ENCODE assay signal across 1 cellular context in the genomic region with DNA sequence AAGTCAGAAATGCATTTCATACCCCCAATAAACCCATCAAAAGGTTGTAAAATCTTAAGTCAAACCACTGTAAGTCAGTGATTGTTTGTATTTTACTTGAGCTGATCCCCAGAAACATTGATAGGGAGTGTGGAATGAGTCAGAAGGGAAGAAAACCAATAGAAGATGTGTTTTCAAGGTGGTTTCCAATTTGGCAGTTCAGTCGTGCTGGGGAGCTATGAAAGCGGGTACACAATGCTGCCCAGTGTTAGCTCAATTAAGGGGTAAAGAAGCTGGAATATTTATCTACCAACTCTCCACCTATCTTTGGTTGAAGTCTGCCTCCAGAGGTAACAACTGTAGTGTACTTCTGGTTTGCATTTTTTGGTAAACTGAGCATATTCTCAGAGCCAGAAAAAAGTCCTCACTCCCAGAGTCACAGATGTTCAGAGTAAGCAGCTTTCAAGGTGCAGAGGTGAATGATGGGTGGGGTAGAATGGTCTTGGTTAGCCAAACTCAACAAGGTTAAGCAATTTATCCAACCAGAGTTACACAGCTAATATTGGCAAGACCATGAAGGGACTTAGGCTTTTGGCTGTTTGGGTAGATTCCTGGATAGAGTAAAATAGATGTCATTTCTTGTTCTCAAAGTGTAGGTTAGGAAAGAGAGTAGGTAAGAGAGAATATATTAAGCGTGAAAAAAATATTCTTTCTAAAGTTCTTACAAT.
TF ChIP-seq lines count a peak whose summit lies in the region.

No MANE protein-coding gene starts in this region.

TF ChIP-seq in GM12878, 131 proteins besides CTCF, POLR2A, EP300 and RAD21 (continued from another document and continues in another):
- TF ChIP-seq, protein P1, sequence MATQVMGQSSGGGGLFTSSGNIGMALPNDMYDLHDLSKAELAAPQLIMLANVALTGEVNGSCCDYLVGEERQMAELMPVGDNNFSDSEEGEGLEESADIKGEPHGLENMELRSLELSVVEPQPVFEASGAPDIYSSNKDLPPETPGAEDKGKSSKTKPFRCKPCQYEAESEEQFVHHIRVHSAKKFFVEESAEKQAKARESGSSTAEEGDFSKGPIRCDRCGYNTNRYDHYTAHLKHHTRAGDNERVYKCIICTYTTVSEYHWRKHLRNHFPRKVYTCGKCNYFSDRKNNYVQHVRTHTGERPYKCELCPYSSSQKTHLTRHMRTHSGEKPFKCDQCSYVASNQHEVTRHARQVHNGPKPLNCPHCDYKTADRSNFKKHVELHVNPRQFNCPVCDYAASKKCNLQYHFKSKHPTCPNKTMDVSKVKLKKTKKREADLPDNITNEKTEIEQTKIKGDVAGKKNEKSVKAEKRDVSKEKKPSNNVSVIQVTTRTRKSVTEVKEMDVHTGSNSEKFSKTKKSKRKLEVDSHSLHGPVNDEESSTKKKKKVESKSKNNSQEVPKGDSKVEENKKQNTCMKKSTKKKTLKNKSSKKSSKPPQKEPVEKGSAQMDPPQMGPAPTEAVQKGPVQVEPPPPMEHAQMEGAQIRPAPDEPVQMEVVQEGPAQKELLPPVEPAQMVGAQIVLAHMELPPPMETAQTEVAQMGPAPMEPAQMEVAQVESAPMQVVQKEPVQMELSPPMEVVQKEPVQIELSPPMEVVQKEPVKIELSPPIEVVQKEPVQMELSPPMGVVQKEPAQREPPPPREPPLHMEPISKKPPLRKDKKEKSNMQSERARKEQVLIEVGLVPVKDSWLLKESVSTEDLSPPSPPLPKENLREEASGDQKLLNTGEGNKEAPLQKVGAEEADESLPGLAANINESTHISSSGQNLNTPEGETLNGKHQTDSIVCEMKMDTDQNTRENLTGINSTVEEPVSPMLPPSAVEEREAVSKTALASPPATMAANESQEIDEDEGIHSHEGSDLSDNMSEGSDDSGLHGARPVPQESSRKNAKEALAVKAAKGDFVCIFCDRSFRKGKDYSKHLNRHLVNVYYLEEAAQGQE (IDR thresholded peaks at IDR 0.05; ENCODE audit: low read depth, low read length), result no peak
- TF ChIP-seq MTA2 (IDR thresholded peaks at IDR 0.05; ENCODE audit: low read depth), result peak; percentile 74; the same call in 1 of the 2 replicates
- TF ChIP-seq PAX8 (IDR thresholded peaks at IDR 0.05), result no peak
- no peak for TF ChIP-seq NR2C1 (IDR thresholded peaks at IDR 0.05)
- TF ChIP-seq MXI1 (IDR thresholded peaks at IDR 0.05; ENCODE audit: low read depth, low read length), result no peak
- no peak for TF ChIP-seq POLR2AphosphoS5 (IDR thresholded peaks at IDR 0.05; ENCODE audit: low read length)
- TF ChIP-seq, protein P2, sequence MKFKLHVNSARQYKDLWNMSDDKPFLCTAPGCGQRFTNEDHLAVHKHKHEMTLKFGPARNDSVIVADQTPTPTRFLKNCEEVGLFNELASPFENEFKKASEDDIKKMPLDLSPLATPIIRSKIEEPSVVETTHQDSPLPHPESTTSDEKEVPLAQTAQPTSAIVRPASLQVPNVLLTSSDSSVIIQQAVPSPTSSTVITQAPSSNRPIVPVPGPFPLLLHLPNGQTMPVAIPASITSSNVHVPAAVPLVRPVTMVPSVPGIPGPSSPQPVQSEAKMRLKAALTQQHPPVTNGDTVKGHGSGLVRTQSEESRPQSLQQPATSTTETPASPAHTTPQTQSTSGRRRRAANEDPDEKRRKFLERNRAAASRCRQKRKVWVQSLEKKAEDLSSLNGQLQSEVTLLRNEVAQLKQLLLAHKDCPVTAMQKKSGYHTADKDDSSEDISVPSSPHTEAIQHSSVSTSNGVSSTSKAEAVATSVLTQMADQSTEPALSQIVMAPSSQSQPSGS (IDR thresholded peaks at IDR 0.05; ENCODE audit: low read length), result no peak
- TF ChIP-seq LARP7 (IDR thresholded peaks at IDR 0.05), result no peak
- no peak for TF ChIP-seq SMC3 (IDR thresholded peaks at IDR 0.05; ENCODE audit: borderline replicate concordance, low read length)
- TF ChIP-seq, protein P3, sequence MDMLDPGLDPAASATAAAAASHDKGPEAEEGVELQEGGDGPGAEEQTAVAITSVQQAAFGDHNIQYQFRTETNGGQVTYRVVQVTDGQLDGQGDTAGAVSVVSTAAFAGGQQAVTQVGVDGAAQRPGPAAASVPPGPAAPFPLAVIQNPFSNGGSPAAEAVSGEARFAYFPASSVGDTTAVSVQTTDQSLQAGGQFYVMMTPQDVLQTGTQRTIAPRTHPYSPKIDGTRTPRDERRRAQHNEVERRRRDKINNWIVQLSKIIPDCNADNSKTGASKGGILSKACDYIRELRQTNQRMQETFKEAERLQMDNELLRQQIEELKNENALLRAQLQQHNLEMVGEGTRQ (IDR thresholded peaks at IDR 0.05; ENCODE audit: borderline replicate concordance, low read depth, low read length), result no peak
- 0 out of 2 replicates have a peak, but pooled peaks have one; percentile 35 for TF ChIP-seq BCL11A (IDR thresholded peaks at IDR 0.05; ENCODE audit: low read depth, low read length)
- TF ChIP-seq, protein P4, sequence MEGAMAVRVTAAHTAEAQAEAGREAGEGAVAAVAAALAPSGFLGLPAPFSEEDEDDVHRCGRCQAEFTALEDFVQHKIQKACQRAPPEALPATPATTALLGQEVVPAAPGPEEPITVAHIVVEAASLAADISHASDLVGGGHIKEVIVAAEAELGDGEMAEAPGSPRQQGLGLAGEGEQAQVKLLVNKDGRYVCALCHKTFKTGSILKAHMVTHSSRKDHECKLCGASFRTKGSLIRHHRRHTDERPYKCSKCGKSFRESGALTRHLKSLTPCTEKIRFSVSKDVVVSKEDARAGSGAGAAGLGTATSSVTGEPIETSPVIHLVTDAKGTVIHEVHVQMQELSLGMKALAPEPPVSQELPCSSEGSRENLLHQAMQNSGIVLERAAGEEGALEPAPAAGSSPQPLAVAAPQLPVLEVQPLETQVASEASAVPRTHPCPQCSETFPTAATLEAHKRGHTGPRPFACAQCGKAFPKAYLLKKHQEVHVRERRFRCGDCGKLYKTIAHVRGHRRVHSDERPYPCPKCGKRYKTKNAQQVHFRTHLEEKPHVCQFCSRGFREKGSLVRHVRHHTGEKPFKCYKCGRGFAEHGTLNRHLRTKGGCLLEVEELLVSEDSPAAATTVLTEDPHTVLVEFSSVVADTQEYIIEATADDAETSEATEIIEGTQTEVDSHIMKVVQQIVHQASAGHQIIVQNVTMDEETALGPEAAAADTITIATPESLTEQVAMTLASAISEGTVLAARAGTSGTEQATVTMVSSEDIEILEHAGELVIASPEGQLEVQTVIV (IDR thresholded peaks at IDR 0.05; ENCODE audit: borderline replicate concordance, partially characterized antibody), result no peak
- TF ChIP-seq YBX1 (IDR thresholded peaks at IDR 0.05), result no peak
- TF ChIP-seq NR2F1 (conservative IDR thresholded peaks at IDR 0.05), result no peak
- no peak for TF ChIP-seq TBL1XR1 (IDR thresholded peaks at IDR 0.05; ENCODE audit: low read depth, low read length)
- TF ChIP-seq, protein P5, sequence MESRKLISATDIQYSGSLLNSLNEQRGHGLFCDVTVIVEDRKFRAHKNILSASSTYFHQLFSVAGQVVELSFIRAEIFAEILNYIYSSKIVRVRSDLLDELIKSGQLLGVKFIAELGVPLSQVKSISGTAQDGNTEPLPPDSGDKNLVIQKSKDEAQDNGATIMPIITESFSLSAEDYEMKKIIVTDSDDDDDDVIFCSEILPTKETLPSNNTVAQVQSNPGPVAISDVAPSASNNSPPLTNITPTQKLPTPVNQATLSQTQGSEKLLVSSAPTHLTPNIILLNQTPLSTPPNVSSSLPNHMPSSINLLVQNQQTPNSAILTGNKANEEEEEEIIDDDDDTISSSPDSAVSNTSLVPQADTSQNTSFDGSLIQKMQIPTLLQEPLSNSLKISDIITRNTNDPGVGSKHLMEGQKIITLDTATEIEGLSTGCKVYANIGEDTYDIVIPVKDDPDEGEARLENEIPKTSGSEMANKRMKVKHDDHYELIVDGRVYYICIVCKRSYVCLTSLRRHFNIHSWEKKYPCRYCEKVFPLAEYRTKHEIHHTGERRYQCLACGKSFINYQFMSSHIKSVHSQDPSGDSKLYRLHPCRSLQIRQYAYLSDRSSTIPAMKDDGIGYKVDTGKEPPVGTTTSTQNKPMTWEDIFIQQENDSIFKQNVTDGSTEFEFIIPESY (IDR thresholded peaks at IDR 0.05), result no peak
- TF ChIP-seq IRF4 (IDR thresholded peaks at IDR 0.05; ENCODE audit: low read depth, low read length), result 0 out of 2 replicates have a peak, but pooled peaks have one; percentile 36
- no peak for TF ChIP-seq TCF3 (IDR thresholded peaks at IDR 0.05; ENCODE audit: borderline replicate concordance, insufficient read depth, low read depth, low read length)
- TF ChIP-seq NFXL1 (IDR thresholded peaks at IDR 0.05; ENCODE audit: borderline replicate concordance), result no peak
- peak; percentile 69 to 85 for TF ChIP-seq IKZF2 (IDR thresholded peaks at IDR 0.05)
- no peak for TF ChIP-seq EZH2 (IDR thresholded peaks at IDR 0.05; ENCODE audit: borderline replicate concordance, control insufficient read depth, low read depth, low read length)
- TF ChIP-seq SREBF2 (IDR thresholded peaks at IDR 0.05; ENCODE audit: low read length), result no peak
- TF ChIP-seq RELA (IDR thresholded peaks at IDR 0.05; ENCODE audit: borderline replicate concordance, partially characterized antibody), result peak; percentile 23
- TF ChIP-seq ASH2L (IDR thresholded peaks at IDR 0.05; ENCODE audit: borderline replicate concordance, low read depth), result no peak
- TF ChIP-seq HDGF (IDR thresholded peaks at IDR 0.05), result no peak
- TF ChIP-seq ATF7 (IDR thresholded peaks at IDR 0.05; ENCODE audit: low read depth), result peak; percentile 17; the same call in 1 of the 2 replicates
- TF ChIP-seq, protein P6, sequence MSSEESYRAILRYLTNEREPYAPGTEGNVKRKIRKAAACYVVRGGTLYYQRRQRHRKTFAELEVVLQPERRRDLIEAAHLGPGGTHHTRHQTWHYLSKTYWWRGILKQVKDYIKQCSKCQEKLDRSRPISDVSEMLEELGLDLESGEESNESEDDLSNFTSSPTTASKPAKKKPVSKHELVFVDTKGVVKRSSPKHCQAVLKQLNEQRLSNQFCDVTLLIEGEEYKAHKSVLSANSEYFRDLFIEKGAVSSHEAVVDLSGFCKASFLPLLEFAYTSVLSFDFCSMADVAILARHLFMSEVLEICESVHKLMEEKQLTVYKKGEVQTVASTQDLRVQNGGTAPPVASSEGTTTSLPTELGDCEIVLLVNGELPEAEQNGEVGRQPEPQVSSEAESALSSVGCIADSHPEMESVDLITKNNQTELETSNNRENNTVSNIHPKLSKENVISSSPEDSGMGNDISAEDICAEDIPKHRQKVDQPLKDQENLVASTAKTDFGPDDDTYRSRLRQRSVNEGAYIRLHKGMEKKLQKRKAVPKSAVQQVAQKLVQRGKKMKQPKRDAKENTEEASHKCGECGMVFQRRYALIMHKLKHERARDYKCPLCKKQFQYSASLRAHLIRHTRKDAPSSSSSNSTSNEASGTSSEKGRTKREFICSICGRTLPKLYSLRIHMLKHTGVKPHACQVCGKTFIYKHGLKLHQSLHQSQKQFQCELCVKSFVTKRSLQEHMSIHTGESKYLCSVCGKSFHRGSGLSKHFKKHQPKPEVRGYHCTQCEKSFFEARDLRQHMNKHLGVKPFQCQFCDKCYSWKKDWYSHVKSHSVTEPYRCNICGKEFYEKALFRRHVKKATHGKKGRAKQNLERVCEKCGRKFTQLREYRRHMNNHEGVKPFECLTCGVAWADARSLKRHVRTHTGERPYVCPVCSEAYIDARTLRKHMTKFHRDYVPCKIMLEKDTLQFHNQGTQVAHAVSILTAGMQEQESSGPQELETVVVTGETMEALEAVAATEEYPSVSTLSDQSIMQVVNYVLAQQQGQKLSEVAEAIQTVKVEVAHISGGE (CRISPR knock-in tag; IDR thresholded peaks at IDR 0.05), result no peak
- TF ChIP-seq NR2C2 (IDR thresholded peaks at IDR 0.05; ENCODE audit: borderline replicate concordance, control insufficient read depth, insufficient read length, low read depth), result no peak
- TF ChIP-seq, protein P7, sequence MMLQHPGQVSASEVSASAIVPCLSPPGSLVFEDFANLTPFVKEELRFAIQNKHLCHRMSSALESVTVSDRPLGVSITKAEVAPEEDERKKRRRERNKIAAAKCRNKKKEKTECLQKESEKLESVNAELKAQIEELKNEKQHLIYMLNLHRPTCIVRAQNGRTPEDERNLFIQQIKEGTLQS (IDR thresholded peaks at IDR 0.05; ENCODE audit: borderline replicate concordance, extremely low read depth, low read depth, low read length), result no peak
- 0 out of 2 replicates have a peak, but pooled peaks have one; percentile 46 for TF ChIP-seq SMARCA5 (IDR thresholded peaks at IDR 0.05)
- no peak for TF ChIP-seq FOXM1 (IDR thresholded peaks at IDR 0.05; ENCODE audit: low read depth, low read length)
- TF ChIP-seq MYC (IDR thresholded peaks at IDR 0.05; ENCODE audit: insufficient read depth, insufficient read length, insufficient replicate concordance, low read length, severe bottlenecking), result no peak
- TF ChIP-seq, protein P8, sequence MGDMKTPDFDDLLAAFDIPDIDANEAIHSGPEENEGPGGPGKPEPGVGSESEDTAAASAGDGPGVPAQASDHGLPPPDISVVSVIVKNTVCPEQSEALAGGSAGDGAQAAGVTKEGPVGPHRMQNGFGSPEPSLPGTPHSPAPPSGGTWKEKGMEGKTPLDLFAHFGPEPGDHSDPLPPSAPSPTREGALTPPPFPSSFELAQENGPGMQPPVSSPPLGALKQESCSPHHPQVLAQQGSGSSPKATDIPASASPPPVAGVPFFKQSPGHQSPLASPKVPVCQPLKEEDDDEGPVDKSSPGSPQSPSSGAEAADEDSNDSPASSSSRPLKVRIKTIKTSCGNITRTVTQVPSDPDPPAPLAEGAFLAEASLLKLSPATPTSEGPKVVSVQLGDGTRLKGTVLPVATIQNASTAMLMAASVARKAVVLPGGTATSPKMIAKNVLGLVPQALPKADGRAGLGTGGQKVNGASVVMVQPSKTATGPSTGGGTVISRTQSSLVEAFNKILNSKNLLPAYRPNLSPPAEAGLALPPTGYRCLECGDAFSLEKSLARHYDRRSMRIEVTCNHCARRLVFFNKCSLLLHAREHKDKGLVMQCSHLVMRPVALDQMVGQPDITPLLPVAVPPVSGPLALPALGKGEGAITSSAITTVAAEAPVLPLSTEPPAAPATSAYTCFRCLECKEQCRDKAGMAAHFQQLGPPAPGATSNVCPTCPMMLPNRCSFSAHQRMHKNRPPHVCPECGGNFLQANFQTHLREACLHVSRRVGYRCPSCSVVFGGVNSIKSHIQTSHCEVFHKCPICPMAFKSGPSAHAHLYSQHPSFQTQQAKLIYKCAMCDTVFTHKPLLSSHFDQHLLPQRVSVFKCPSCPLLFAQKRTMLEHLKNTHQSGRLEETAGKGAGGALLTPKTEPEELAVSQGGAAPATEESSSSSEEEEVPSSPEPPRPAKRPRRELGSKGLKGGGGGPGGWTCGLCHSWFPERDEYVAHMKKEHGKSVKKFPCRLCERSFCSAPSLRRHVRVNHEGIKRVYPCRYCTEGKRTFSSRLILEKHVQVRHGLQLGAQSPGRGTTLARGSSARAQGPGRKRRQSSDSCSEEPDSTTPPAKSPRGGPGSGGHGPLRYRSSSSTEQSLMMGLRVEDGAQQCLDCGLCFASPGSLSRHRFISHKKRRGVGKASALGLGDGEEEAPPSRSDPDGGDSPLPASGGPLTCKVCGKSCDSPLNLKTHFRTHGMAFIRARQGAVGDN (IDR thresholded peaks at IDR 0.05), result peak; percentile 58; the same call in 1 of the 2 replicates
